ENCODE assay signal across 25 cellular contexts in genomic region chr11:32597914-32598313, GRCh38. TPM values are rescaled to one million over a fixed set of nuclear protein-coding genes. Genes with fewer than 3 reads are reported as not detected.
DNase-seq lines count a peak whose midpoint lies in the region; ATAC-seq and TF ChIP-seq lines count a peak whose summit lies in the region.
"Had no signal": no experiment of that assay in that cellular context is flagged by ENCODE, and none has a peak within 500 bp of the region (broad histone marks: within the 10 kb centered on the region; RNA-seq: fewer than 3 reads in every experiment).

No MANE protein-coding gene starts in this region.

- peak overlapping the region; percentile 1 to 40 for H3K27ac Mint-ChIP-seq in natural killer cell
- no peak overlapping the region for H3K27ac Mint-ChIP-seq in natural killer cell treated with Interleukin-12 subunit alpha and Interleukin-12 subunit beta and Interleukin-15 and Interleukin-18, amount 100 ng/mL, for 72 hours
- peak overlapping the region; percentile 14 for H3K27ac Mint-ChIP-seq in stimulated activated naive B cell treated with anti-CD40 and anti-IgM and Interleukin-4, amounts not matched to agents 10 μg/mL and 1 μg/mL and 100 μg/mL, for 72 hours
- H3K27ac Mint-ChIP-seq: activated CD4-positive, alpha-beta memory T cell treated with anti-CD3 and anti-CD28 coated beads for 36 hours; T-helper 2 cell treated with Interferon-gamma antibody and Interleukin-4, amounts not matched to agents 5 μg/mL and 100 μg/mL, for 36 hours had no signal

- no peak overlapping the region for H3K4me3 Mint-ChIP-seq in natural killer cell
- H3K4me3 Mint-ChIP-seq in natural killer cell treated with Interleukin-12 subunit alpha and Interleukin-12 subunit beta and Interleukin-15 and Interleukin-18, amount 100 ng/mL, for 72 hours, result no peak overlapping the region
- no peak overlapping the region for H3K4me3 Mint-ChIP-seq in stimulated activated naive B cell treated with anti-CD40 and anti-IgM and Interleukin-4, amounts not matched to agents 10 μg/mL and 1 μg/mL and 100 μg/mL, for 72 hours
- H3K4me3 Mint-ChIP-seq: activated CD4-positive, alpha-beta memory T cell treated with anti-CD3 and anti-CD28 coated beads for 36 hours; T-helper 2 cell treated with Interferon-gamma antibody and Interleukin-4, amounts not matched to agents 5 μg/mL and 100 μg/mL, for 36 hours had no signal

- no peak for TF ChIP-seq CTCF in natural killer cell (IDR thresholded peaks at IDR 0.05)

- no peaks in the 10 kb centered on the region for H3K27me3 Mint-ChIP-seq in natural killer cell (ENCODE audit: low read depth in 2 of 2)
- no peaks in the 10 kb centered on the region for H3K27me3 Mint-ChIP-seq in natural killer cell treated with Interleukin-12 subunit alpha and Interleukin-12 subunit beta and Interleukin-15 and Interleukin-18, amount 100 ng/mL, for 72 hours
- H3K27me3 Mint-ChIP-seq in stimulated activated naive B cell treated with anti-CD40 and anti-IgM and Interleukin-4, amounts not matched to agents 10 μg/mL and 1 μg/mL and 100 μg/mL, for 72 hours, result no peaks in the 10 kb centered on the region
- H3K27me3 Mint-ChIP-seq: activated CD4-positive, alpha-beta memory T cell treated with anti-CD3 and anti-CD28 coated beads for 36 hours had no signal

- peaks cover 25% of the 10 kb centered on the region for H3K36me3 Mint-ChIP-seq in natural killer cell
- peaks cover 43% of the 10 kb centered on the region for H3K36me3 Mint-ChIP-seq in natural killer cell treated with Interleukin-12 subunit alpha and Interleukin-12 subunit beta and Interleukin-15 and Interleukin-18, amount 100 ng/mL, for 72 hours
- peaks cover 29 to 47% of the 10 kb centered on the region in 2 donors for H3K36me3 Mint-ChIP-seq in stimulated activated naive B cell treated with anti-CD40 and anti-IgM and Interleukin-4, amounts not matched to agents 10 μg/mL and 1 μg/mL and 100 μg/mL, for 72 hours

- intact Hi-C loops in natural killer cell (cut with micrococcal nuclease), result no loop called here

- ATAC-seq in natural killer cell (no peak), GM19455 (IDR thresholded peaks at IDR 0.05; ENCODE audit: unreplicated experiment) (no peak), HG03520 (IDR thresholded peaks at IDR 0.05; ENCODE audit: unreplicated experiment) (no peak)
- ATAC-seq in natural killer cell treated with Interleukin-12 subunit alpha and Interleukin-12 subunit beta and Interleukin-15 and Interleukin-18, amount 100 ng/mL, for 72 hours, result no peak
- no peak for ATAC-seq in stimulated activated naive B cell treated with anti-CD40 and anti-IgM and Interleukin-4, amounts not matched to agents 10 μg/mL and 1 μg/mL and 100 μg/mL, for 72 hours (replicated peaks)
- ATAC-seq: gastrocnemius medialis, lower lobe of right lung, mucosa of descending colon had no signal

- no peak for DNase-seq in natural killer cell
- no peak for DNase-seq in natural killer cell treated with Interleukin-12 subunit alpha and Interleukin-12 subunit beta and Interleukin-15 and Interleukin-18, amount 100 ng/mL, for 72 hours (ENCODE audit: low spot score)
- DNase-seq in SW480 (ENCODE audit: low spot score), result peak; percentile 20
- peak; percentile 7 for DNase-seq in iPS-NIHi11 (ENCODE audit: low spot score)
- no peak for DNase-seq in stimulated activated naive B cell treated with anti-CD40 and anti-IgM and Interleukin-4, amounts not matched to agents 10 μg/mL and 1 μg/mL and 100 μg/mL, for 72 hours
- no peak for DNase-seq in NCI-H2196 (lab: John Stamatoyannopoulos, UW; ENCODE audit: unreplicated experiment)
- DNase-seq: activated CD4-positive, alpha-beta memory T cell treated with anti-CD3 and anti-CD28 coated beads for 36 hours; activated gamma-delta T cell; C1 segment of cervical spinal cord; Calu3; cortex of kidney; EL; gastrocnemius medialis; GM23248; lower lobe of right lung; mucosa of descending colon; NCI-H1105; NCI-H2029; NCI-H345; NCI-H82; stimulated activated CD4-positive, alpha-beta T cell treated with anti-CD3 and anti-CD28 coated beads, Interleukin-15, amount 100 ng/mL, for 24 hours; WERI-Rb-1 had no signal

- H3K4me1 Mint-ChIP-seq in natural killer cell, result peaks cover 0 to 11% of the 10 kb centered on the region in 2 donors
- H3K4me1 Mint-ChIP-seq in natural killer cell treated with Interleukin-12 subunit alpha and Interleukin-12 subunit beta and Interleukin-15 and Interleukin-18, amount 100 ng/mL, for 72 hours (ENCODE audit: low read depth in 2 of 2), result peaks cover 4 to 7% of the 10 kb centered on the region in 2 donors
- peaks cover 2 to 26% of the 10 kb centered on the region in 2 donors for H3K4me1 Mint-ChIP-seq in stimulated activated naive B cell treated with anti-CD40 and anti-IgM and Interleukin-4, amounts not matched to agents 10 μg/mL and 1 μg/mL and 100 μg/mL, for 72 hours

- no peaks in the 10 kb centered on the region for H3K9me3 Mint-ChIP-seq in natural killer cell
- H3K9me3 Mint-ChIP-seq in natural killer cell treated with Interleukin-12 subunit alpha and Interleukin-12 subunit beta and Interleukin-15 and Interleukin-18, amount 100 ng/mL, for 72 hours, result no peaks in the 10 kb centered on the region
- H3K9me3 Mint-ChIP-seq in stimulated activated naive B cell treated with anti-CD40 and anti-IgM and Interleukin-4, amounts not matched to agents 10 μg/mL and 1 μg/mL and 100 μg/mL, for 72 hours, result no peaks in the 10 kb centered on the region
- H3K9me3 Mint-ChIP-seq: activated CD4-positive, alpha-beta memory T cell treated with anti-CD3 and anti-CD28 coated beads for 36 hours; T-helper 2 cell treated with Interferon-gamma antibody and Interleukin-4, amounts not matched to agents 5 μg/mL and 100 μg/mL, for 36 hours had no signal

RNA-seq across cellular contexts. Expression of gene EIF3M, which starts 14.3 kb away (rescaled TPM):
- total RNA-seq in natural killer cell, result 100 to 1,000 TPM; 146 to 165 (median 155) TPM
- 100 to 1,000 TPM; 244 to 362 TPM for total RNA-seq in natural killer cell treated with Interleukin-12 subunit alpha and Interleukin-12 subunit beta and Interleukin-15 and Interleukin-18, amount 100 ng/mL, for 72 hours

Comparison
In these comparisons a context has a peak if more than half of its experiments do, and no peak if none do; other contexts are left out.
1. H3K27ac Mint-ChIP-seq: peak in natural killer cell (2 of 2) and stimulated activated naive B cell treated with anti-CD40 and anti-IgM and Interleukin-4, amounts not matched to agents 10 μg/mL and 1 μg/mL and 100 μg/mL, for 72 hours (single experiment); none in natural killer cell treated with Interleukin-12 subunit alpha and Interleukin-12 subunit beta and Interleukin-15 and Interleukin-18, amount 100 ng/mL, for 72 hours (0 of 2).
2. DNase-seq: peak in SW480 (single experiment) and iPS-NIHi11 (single experiment); none in natural killer cell (single experiment), natural killer cell treated with Interleukin-12 subunit alpha and Interleukin-12 subunit beta and Interleukin-15 and Interleukin-18, amount 100 ng/mL, for 72 hours (single experiment), stimulated activated naive B cell treated with anti-CD40 and anti-IgM and Interleukin-4, amounts not matched to agents 10 μg/mL and 1 μg/mL and 100 μg/mL, for 72 hours (single experiment) and NCI-H2196 (single experiment).